27 cellular contexts compared by ENCODE assay signal in genomic region chr6:156498696-156499095, GRCh38.
"Had no signal": no experiment of that assay in that cellular context is flagged by ENCODE, and none has a peak within 500 bp of the region (broad histone marks: within the 10 kb centered on the region; RNA-seq: fewer than 3 reads in every experiment).

No MANE protein-coding gene starts in this region.

- H3K27ac Mint-ChIP-seq: stimulated activated effector memory CD8-positive, alpha-beta T cell treated with anti-CD3 and anti-CD28 coated beads, Interleukin-12 subunit alpha, Interleukin-12 subunit beta, amount 100 ng/mL, for 72 hours; stimulated activated memory B cell treated with anti-CD40 and anti-IgM and Interleukin-4, amounts not matched to agents 10 μg/mL and 1 μg/mL and 100 μg/mL, for 72 hours; stimulated activated naive B cell treated with anti-CD40 and anti-IgM and Interleukin-4, amounts not matched to agents 10 μg/mL and 1 μg/mL and 100 μg/mL, for 72 hours; stimulated activated naive CD8-positive, alpha-beta T cell treated with anti-CD3 and anti-CD28 coated beads, Interleukin-15, amount 100 ng/mL, for 72 hours; stimulated activated naive CD8-positive, alpha-beta T cell treated with anti-CD3 and anti-CD28 coated beads, Interleukin-15, Interleukin-2, amounts not matched to agents 100 ng/mL and 50 ng/mL, for 24 hours; type B pancreatic cell had no signal

- H3K27me3 Mint-ChIP-seq: stimulated activated naive B cell treated with anti-CD40 and anti-IgM and Interleukin-4, amounts not matched to agents 10 μg/mL and 1 μg/mL and 100 μg/mL, for 72 hours; stimulated activated naive CD8-positive, alpha-beta T cell treated with anti-CD3 and anti-CD28 coated beads, Interleukin-15, amount 100 ng/mL, for 72 hours; stimulated activated naive CD8-positive, alpha-beta T cell treated with anti-CD3 and anti-CD28 coated beads, Interleukin-15, Interleukin-2, amounts not matched to agents 100 ng/mL and 50 ng/mL, for 24 hours; type B pancreatic cell had no signal

- H3K27me3 ChIP-seq: stomach, suprapubic skin, testis, thyroid gland, tibial nerve, transverse colon, upper lobe of left lung, upper lobe of right lung, uterus, vagina had no signal

- H3K27ac ChIP-seq: stomach, suprapubic skin, testis, thoracic aorta, thyroid gland, tibial nerve, transverse colon, upper lobe of left lung, upper lobe of right lung, uterus, vagina had no signal

- H3K36me3 ChIP-seq: stomach, suprapubic skin, thoracic aorta, thyroid gland, tibial nerve, transverse colon, upper lobe of left lung, upper lobe of right lung, uterus, vagina had no signal

- ATAC-seq: stimulated activated effector memory CD8-positive, alpha-beta T cell treated with anti-CD3 and anti-CD28 coated beads, Interleukin-12 subunit alpha, Interleukin-12 subunit beta, amount 100 ng/mL, for 72 hours; stimulated activated memory B cell treated with anti-CD40 and anti-IgM and Interleukin-4, amounts not matched to agents 10 μg/mL and 1 μg/mL and 100 μg/mL, for 72 hours; stimulated activated naive B cell treated with anti-CD40 and anti-IgM and Interleukin-4, amounts not matched to agents 10 μg/mL and 1 μg/mL and 100 μg/mL, for 72 hours; stimulated activated naive CD8-positive, alpha-beta T cell treated with anti-CD3 and anti-CD28 coated beads, Interleukin-15, amount 100 ng/mL, for 72 hours; stimulated activated naive CD8-positive, alpha-beta T cell treated with anti-CD3 and anti-CD28 coated beads, Interleukin-15, Interleukin-2, amounts not matched to agents 100 U/mL and 50 U/mL, for 24 hours; upper lobe of right lung had no signal

- H3K4me1 Mint-ChIP-seq: stimulated activated effector memory CD8-positive, alpha-beta T cell treated with anti-CD3 and anti-CD28 coated beads, Interleukin-12 subunit alpha, Interleukin-12 subunit beta, amount 100 ng/mL, for 72 hours; stimulated activated memory B cell treated with anti-CD40 and anti-IgM and Interleukin-4, amounts not matched to agents 10 μg/mL and 1 μg/mL and 100 μg/mL, for 72 hours; stimulated activated naive B cell treated with anti-CD40 and anti-IgM and Interleukin-4, amounts not matched to agents 10 μg/mL and 1 μg/mL and 100 μg/mL, for 72 hours; stimulated activated naive CD8-positive, alpha-beta T cell treated with anti-CD3 and anti-CD28 coated beads, Interleukin-15, amount 100 ng/mL, for 72 hours had no signal

- H3K4me3 Mint-ChIP-seq: stimulated activated effector memory CD8-positive, alpha-beta T cell treated with anti-CD3 and anti-CD28 coated beads, Interleukin-12 subunit alpha, Interleukin-12 subunit beta, amount 100 ng/mL, for 72 hours; stimulated activated memory B cell treated with anti-CD40 and anti-IgM and Interleukin-4, amounts not matched to agents 10 μg/mL and 1 μg/mL and 100 μg/mL, for 72 hours; stimulated activated naive B cell treated with anti-CD40 and anti-IgM and Interleukin-4, amounts not matched to agents 10 μg/mL and 1 μg/mL and 100 μg/mL, for 72 hours; stimulated activated naive CD8-positive, alpha-beta T cell treated with anti-CD3 and anti-CD28 coated beads, Interleukin-15, amount 100 ng/mL, for 72 hours; stimulated activated naive CD8-positive, alpha-beta T cell treated with anti-CD3 and anti-CD28 coated beads, Interleukin-15, Interleukin-2, amounts not matched to agents 100 ng/mL and 50 ng/mL, for 24 hours; type B pancreatic cell had no signal

- H3K9me3 ChIP-seq: stomach, suprapubic skin, testis, thoracic aorta, thyroid gland, tibial nerve, transverse colon, upper lobe of left lung, upper lobe of right lung, uterus, vagina had no signal

- H3K4me1 ChIP-seq: stomach, suprapubic skin, testis, thyroid gland, tibial nerve, transverse colon, upper lobe of left lung, upper lobe of right lung, uterus, vagina had no signal

- DNase-seq: stimulated activated CD4-positive, alpha-beta T cell treated with anti-CD3 and anti-CD28 coated beads, Interleukin-2, amount 100 ng/mL, for 48 hours; stimulated activated CD4-positive, alpha-beta T cell treated with anti-CD3 and anti-CD28 coated beads, Interleukin-4, amount 100 ng/mL, for 1 hour; stimulated activated CD4-positive, alpha-beta T cell treated with anti-CD3 and anti-CD28 coated beads, Interleukin-4, amount 100 ng/mL, for 24 hours; stimulated activated CD4-positive, alpha-beta T cell treated with anti-CD3 and anti-CD28 coated beads, Interleukin-4, amount 100 ng/mL, for 4 hours; stimulated activated CD8-positive, alpha-beta memory T cell treated with anti-CD3 and anti-CD28 coated beads, Interleukin-4, amount 100 ng/mL, for 48 hours; stimulated activated naive B cell treated with anti-CD40 and anti-IgM and Interleukin-4, amounts not matched to agents 10 μg/mL and 1 μg/mL and 100 μg/mL, for 72 hours; stimulated activated naive CD4-positive, alpha-beta T cell; stimulated activated naive CD4-positive, alpha-beta T cell treated with Interleukin-2 at 50 U/mL for 16 hours; stimulated activated naive CD8-positive, alpha-beta T cell treated with anti-CD3 and anti-CD28 coated beads, Interleukin-15, amount 100 ng/mL, for 72 hours; stimulated activated naive CD8-positive, alpha-beta T cell treated with anti-CD3 and anti-CD28 coated beads, Interleukin-15, Interleukin-2, amounts not matched to agents 100 U/mL and 50 U/mL, for 24 hours; stomach; substantia nigra; testis; thyroid gland; transverse colon; trophoblast cell; upper lobe of left lung; upper lobe of right lung; uterus had no signal

- H3K9me3 Mint-ChIP-seq: type B pancreatic cell had no signal

- H3K4me3 ChIP-seq: stomach, suprapubic skin, testis, thoracic aorta, thyroid gland, tibial nerve, transverse colon, upper lobe of left lung, upper lobe of right lung, uterus, vagina had no signal

- H3K36me3 Mint-ChIP-seq: stimulated activated effector memory CD8-positive, alpha-beta T cell treated with anti-CD3 and anti-CD28 coated beads, Interleukin-12 subunit alpha, Interleukin-12 subunit beta, amount 100 ng/mL, for 72 hours; type B pancreatic cell had no signal
